In the genomic region with DNA sequence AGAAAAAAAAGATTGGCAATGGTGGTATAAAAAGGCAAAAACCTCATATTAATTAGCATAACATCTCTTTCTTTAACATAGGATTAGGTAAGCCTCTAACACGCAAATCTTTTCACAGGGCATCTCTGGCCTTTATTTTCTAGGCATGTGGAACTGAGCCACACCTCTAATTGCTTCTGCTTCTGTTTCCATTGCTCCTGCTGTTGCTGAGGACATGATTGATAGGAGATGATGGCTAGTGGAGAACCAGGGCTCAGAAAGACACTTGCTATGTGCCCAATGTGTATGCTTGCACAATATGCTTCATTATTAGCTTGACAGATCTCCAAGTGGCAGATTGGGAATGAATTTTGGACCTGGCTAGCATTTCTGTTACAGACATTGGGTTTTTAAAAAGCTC, we compare ENCODE assay signal across 6 cellular contexts.
"Had no signal": no experiment of that assay in that cellular context is flagged by ENCODE, and none has a peak within 500 bp of the region (broad histone marks: within the 10 kb centered on the region; RNA-seq: fewer than 3 reads in every experiment).

No MANE protein-coding gene starts in this region.

- DNase-seq: H9, HCEC 1CT, IMR-90, KG1 had no signal

- ATAC-seq: GM23338, K562 had no signal

- H3K4me3 Mint-ChIP-seq: GM23338, H9 had no signal

- H3K4me3 ChIP-seq: GM23338, K562 had no signal

- H3K27ac Mint-ChIP-seq: GM23338, H9 had no signal
